ENCODE assay signal across 20 cellular contexts in genomic region chr4:108965031-108965430, GRCh38.
DNase-seq lines count a peak whose midpoint lies in the region; ATAC-seq and TF ChIP-seq lines count a peak whose summit lies in the region.
"Had no signal": no experiment of that assay in that cellular context is flagged by ENCODE, and none has a peak within 500 bp of the region (broad histone marks: within the 10 kb centered on the region; RNA-seq: fewer than 3 reads in every experiment).

No MANE protein-coding gene starts in this region.

- H3K4me1 ChIP-seq in heart left ventricle (peaks cover 0 to 6% (median 0%) of the 10 kb centered on the region in 12 donors), adipocyte (ENCODE audit: control insufficient read depth, insufficient read depth, low read length) (no peaks in the 10 kb centered on the region)

- no peaks in the 10 kb centered on the region for H3K27me3 Mint-ChIP-seq in T-helper 17 cell
- H3K27me3 Mint-ChIP-seq in activated naive CD4-positive, alpha-beta T cell treated with anti-CD3 and anti-CD28 coated beads, Interleukin-2, amount 10 ng/mL, durations not matched to agents 7 days and 5 days = peaks cover 7% of the 10 kb centered on the region

- no peak overlapping the region for H3K27ac ChIP-seq in heart left ventricle
- H3K27ac ChIP-seq: C4-2B, KMS-11, RWPE1 had no signal

- 38 to 50% (median 44%) methylated on average over 2 of the region's 2 CpGs for WGBS in heart left ventricle, 4 donors

- TF ChIP-seq POLR2A in heart left ventricle (IDR thresholded peaks at IDR 0.05) = no peak

- peaks cover 11% of the 10 kb centered on the region for H3K9me3 Mint-ChIP-seq in activated naive CD4-positive, alpha-beta T cell treated with anti-CD3 and anti-CD28 coated beads, Interleukin-2, amount 10 ng/mL, durations not matched to agents 7 days and 5 days

- H3K9ac ChIP-seq in adipocyte (ENCODE audit: low read length) = no peak overlapping the region
- H3K9ac ChIP-seq: KMS-11 had no signal

- H3K36me3 Mint-ChIP-seq in T-helper 17 cell (ENCODE audit: low read depth) = no peaks in the 10 kb centered on the region
- H3K36me3 Mint-ChIP-seq in activated naive CD4-positive, alpha-beta T cell treated with anti-CD3 and anti-CD28 coated beads, Interleukin-2, amount 10 ng/mL, durations not matched to agents 7 days and 5 days = peaks cover 13% of the 10 kb centered on the region

- intact Hi-C loops in Right ventricle myocardium superior (cut with DNase I) (no loop called here), heart left ventricle (cut with DNase I) (no loop called here)

- no peak overlapping the region for H3K4me3 Mint-ChIP-seq in T-helper 17 cell
- no peak overlapping the region for H3K4me3 Mint-ChIP-seq in activated naive CD4-positive, alpha-beta T cell treated with anti-CD3 and anti-CD28 coated beads, Interleukin-2, amount 10 ng/mL, durations not matched to agents 7 days and 5 days

- no peak overlapping the region for H3K27ac Mint-ChIP-seq in T-helper 17 cell
- no peak overlapping the region for H3K27ac Mint-ChIP-seq in activated naive CD4-positive, alpha-beta T cell treated with anti-CD3 and anti-CD28 coated beads, Interleukin-2, amount 10 ng/mL, durations not matched to agents 7 days and 5 days

- H3K36me3 ChIP-seq in heart left ventricle (no peaks in the 10 kb centered on the region), adipocyte (ENCODE audit: control insufficient read depth, insufficient read depth, low read length, severe bottlenecking) (no peaks in the 10 kb centered on the region)

- CTCF ChIA-PET in activated naive CD4-positive, alpha-beta T cell treated with anti-CD3 and anti-CD28 coated beads, Interleukin-2, amount 10 ng/mL, durations not matched to agents 7 days and 5 days (lab: Charles Lee) = interaction anchor here (0.9 kb wide), 1 partner anchor 9 kb away, joined by 3 read pairs; no protein-coding TSS in a partner anchor

- no peak for TF ChIP-seq CTCF in heart left ventricle (IDR thresholded peaks at IDR 0.05)

- H3K27me3 ChIP-seq in heart left ventricle (no peaks in the 10 kb centered on the region), adipocyte (replicated peaks; ENCODE audit: control insufficient read depth, insufficient read depth, low read length) (no peaks in the 10 kb centered on the region)

- H3K4me1 Mint-ChIP-seq in T-helper 17 cell = no peaks in the 10 kb centered on the region
- H3K4me1 Mint-ChIP-seq in activated naive CD4-positive, alpha-beta T cell treated with anti-CD3 and anti-CD28 coated beads, Interleukin-2, amount 10 ng/mL, durations not matched to agents 7 days and 5 days = peaks cover 4% of the 10 kb centered on the region

- DNase-seq in Right ventricle myocardium superior (no peak), heart left ventricle (no peak), adipocyte (ENCODE audit: low read depth) (peak; percentile 62), iris pigment epithelial cell (ENCODE audit: low read depth) (peak; percentile 7), T-helper 17 cell (no peak), activated gamma-delta T cell treated with Interleukin-2 at 50 U/mL for 16 hours (no peak)
- no peak for DNase-seq in activated naive CD4-positive, alpha-beta T cell treated with anti-CD3 and anti-CD28 coated beads, Interleukin-2, amount 10 ng/mL, durations not matched to agents 7 days and 5 days
- DNase-seq: 8988T, DMS53, EL, GF-D8, NCI-H1105, NCI-H146, NCI-H2029, NCI-H345, NCI-H524, SIG-M5 had no signal

- ATAC-seq in Right ventricle myocardium superior (ENCODE audit: poor library complexity) (peak; percentile 31), heart left ventricle (no peak), T-helper 17 cell (no peak)

- H3K9me3 ChIP-seq in heart left ventricle (no peaks in the 10 kb centered on the region), adipocyte (ENCODE audit: control insufficient read depth, low read length) (no peaks in the 10 kb centered on the region), T-helper 17 cell (ENCODE audit: control insufficient read depth, low read length, poor library complexity, severe bottlenecking) (no peaks in the 10 kb centered on the region)

- no peak overlapping the region for H3K4me3 ChIP-seq in heart left ventricle
- H3K4me3 ChIP-seq in adipocyte (ENCODE audit: low read length) = no peak overlapping the region

Comparison
In these comparisons a context has a peak if more than half of its experiments do, and no peak if none do; other contexts are left out.
1. DNase-seq: peak in adipocyte (single experiment) and iris pigment epithelial cell (single experiment); none in Right ventricle myocardium superior (single experiment), heart left ventricle (0 of 5), T-helper 17 cell (0 of 3), activated gamma-delta T cell treated with Interleukin-2 at 50 U/mL for 16 hours (single experiment) and activated naive CD4-positive, alpha-beta T cell treated with anti-CD3 and anti-CD28 coated beads, Interleukin-2, amount 10 ng/mL, durations not matched to agents 7 days and 5 days (single experiment).